1 cellular context compared by ENCODE assay signal in the genomic region with DNA sequence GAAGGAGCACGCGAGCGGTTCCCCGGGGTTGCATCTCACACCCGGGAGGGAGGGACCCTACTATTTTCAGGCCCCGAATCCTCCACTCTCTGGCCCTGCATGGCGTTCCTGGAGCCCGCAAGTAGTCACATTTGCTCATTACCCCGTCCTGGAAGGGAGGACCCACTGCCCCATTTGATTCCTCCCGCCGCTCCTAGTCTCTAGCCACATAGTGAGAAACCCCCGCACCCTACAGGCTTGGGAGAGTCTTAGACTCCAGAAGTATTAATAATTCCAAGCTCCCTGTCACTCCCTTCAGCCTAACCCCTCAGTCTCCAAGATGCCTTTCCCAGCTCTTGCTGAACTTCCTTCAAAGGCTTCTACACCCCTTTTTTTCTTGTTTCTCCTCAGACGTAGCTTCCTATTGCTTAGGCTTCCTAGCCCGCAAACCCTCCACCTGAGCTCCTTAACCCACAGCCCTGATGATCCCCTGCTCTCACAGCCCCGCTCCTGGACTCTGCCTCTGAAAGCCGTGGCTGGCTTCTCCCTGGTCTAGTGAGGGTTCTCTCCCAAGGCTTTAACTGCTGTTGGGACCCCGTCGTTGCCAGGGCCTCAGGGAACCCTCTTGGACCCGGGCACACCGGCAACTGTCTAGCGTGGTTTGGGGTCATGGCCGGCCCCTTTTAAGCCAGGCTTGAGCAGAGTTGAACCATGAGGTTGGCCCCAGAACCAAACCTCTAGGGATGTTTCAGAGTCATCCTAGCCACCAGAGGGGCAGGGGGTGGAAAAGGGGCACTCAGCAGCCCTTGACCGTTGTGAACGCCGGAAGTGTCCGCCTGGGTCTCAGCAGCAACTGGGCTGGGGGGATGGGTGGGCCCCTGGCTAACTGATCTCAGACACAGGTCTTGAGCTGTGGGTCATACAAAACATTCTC.
TF ChIP-seq lines count a peak whose summit lies in the region.

No MANE protein-coding gene starts in this region.

TF ChIP-seq in HepG2, 621 proteins besides CTCF, POLR2A, EP300 and RAD21 (continued from another document and continues in another):
- TF ChIP-seq ZNF607 (CRISPR knock-in tag; IDR thresholded peaks at IDR 0.05; ENCODE audit: borderline replicate concordance) (no peak), ZNF501 (CRISPR knock-in tag; IDR thresholded peaks at IDR 0.05) (no peak), TCF7L2 (IDR thresholded peaks at IDR 0.05; ENCODE audit: low read depth, low read length) (no peak), RFXANK (CRISPR knock-in tag; IDR thresholded peaks at IDR 0.05) (no peak), ZSCAN31 (CRISPR knock-in tag; IDR thresholded peaks at IDR 0.05; ENCODE audit: low read depth) (no peak), NR2F1 (CRISPR knock-in tag; IDR thresholded peaks at IDR 0.05) (no peak), ZBTB7B (CRISPR knock-in tag; IDR thresholded peaks at IDR 0.05) (peak; percentile 53; the same call in 1 of the 2 replicates), SP140L (CRISPR knock-in tag; IDR thresholded peaks at IDR 0.05; ENCODE audit: borderline replicate concordance) (no peak), ZNF773 (CRISPR knock-in tag; IDR thresholded peaks at IDR 0.05; ENCODE audit: borderline replicate concordance) (no peak), SOX5 (CRISPR knock-in tag; IDR thresholded peaks at IDR 0.05; ENCODE audit: borderline replicate concordance) (no peak), ZNF354B (CRISPR knock-in tag; IDR thresholded peaks at IDR 0.05) (no peak), SALL1 (CRISPR knock-in tag; IDR thresholded peaks at IDR 0.05) (peak; percentile 63), ZNF546 (CRISPR knock-in tag; conservative IDR thresholded peaks at IDR 0.05) (no peak), ZNF605 (CRISPR knock-in tag; IDR thresholded peaks at IDR 0.05) (no peak), ZNF747 (CRISPR knock-in tag; IDR thresholded peaks at IDR 0.05; ENCODE audit: borderline replicate concordance) (peak; percentile 41; the same call in 1 of the 2 replicates), ZNF251 (CRISPR knock-in tag; IDR thresholded peaks at IDR 0.05) (no peak), ISX (CRISPR knock-in tag; conservative IDR thresholded peaks at IDR 0.05) (no peak), ZNF720 (CRISPR knock-in tag; IDR thresholded peaks at IDR 0.05) (no peak), NR3C1 (CRISPR knock-in tag; IDR thresholded peaks at IDR 0.05) (no peak), TOPORS (CRISPR knock-in tag; IDR thresholded peaks at IDR 0.05) (no peak), ZNF224 (CRISPR knock-in tag; IDR thresholded peaks at IDR 0.05) (no peak), ZNF260 (CRISPR knock-in tag; IDR thresholded peaks at IDR 0.05; ENCODE audit: borderline replicate concordance, low read depth) (no peak), ATF7 (IDR thresholded peaks at IDR 0.05) (no peak), ATF7 (CRISPR knock-in tag; IDR thresholded peaks at IDR 0.05) (no peak), HNF4G (IDR thresholded peaks at IDR 0.05; ENCODE audit: borderline replicate concordance, low read depth, low read length) (no peak), HNF4G (CRISPR knock-in tag; IDR thresholded peaks at IDR 0.05; ENCODE audit: borderline replicate concordance, low read depth) (0 out of 2 replicates have a peak, but pooled peaks have one; percentile 2), ZNF350 (CRISPR knock-in tag; IDR thresholded peaks at IDR 0.05; ENCODE audit: borderline replicate concordance, low read depth) (no peak), ZFP82 (CRISPR knock-in tag; IDR thresholded peaks at IDR 0.05; ENCODE audit: borderline replicate concordance) (no peak), NRL (CRISPR knock-in tag; IDR thresholded peaks at IDR 0.05; ENCODE audit: borderline replicate concordance) (no peak; the same call in 1 of the 2 replicates)
- TF ChIP-seq, protein P1, sequence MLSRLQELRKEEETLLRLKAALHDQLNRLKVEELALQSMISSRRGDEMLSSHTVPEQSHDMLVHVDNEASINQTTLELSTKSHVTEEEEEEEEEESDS (CRISPR knock-in tag; IDR thresholded peaks at IDR 0.05; ENCODE audit: borderline replicate concordance) = no peak
- TF ChIP-seq, protein P2, sequence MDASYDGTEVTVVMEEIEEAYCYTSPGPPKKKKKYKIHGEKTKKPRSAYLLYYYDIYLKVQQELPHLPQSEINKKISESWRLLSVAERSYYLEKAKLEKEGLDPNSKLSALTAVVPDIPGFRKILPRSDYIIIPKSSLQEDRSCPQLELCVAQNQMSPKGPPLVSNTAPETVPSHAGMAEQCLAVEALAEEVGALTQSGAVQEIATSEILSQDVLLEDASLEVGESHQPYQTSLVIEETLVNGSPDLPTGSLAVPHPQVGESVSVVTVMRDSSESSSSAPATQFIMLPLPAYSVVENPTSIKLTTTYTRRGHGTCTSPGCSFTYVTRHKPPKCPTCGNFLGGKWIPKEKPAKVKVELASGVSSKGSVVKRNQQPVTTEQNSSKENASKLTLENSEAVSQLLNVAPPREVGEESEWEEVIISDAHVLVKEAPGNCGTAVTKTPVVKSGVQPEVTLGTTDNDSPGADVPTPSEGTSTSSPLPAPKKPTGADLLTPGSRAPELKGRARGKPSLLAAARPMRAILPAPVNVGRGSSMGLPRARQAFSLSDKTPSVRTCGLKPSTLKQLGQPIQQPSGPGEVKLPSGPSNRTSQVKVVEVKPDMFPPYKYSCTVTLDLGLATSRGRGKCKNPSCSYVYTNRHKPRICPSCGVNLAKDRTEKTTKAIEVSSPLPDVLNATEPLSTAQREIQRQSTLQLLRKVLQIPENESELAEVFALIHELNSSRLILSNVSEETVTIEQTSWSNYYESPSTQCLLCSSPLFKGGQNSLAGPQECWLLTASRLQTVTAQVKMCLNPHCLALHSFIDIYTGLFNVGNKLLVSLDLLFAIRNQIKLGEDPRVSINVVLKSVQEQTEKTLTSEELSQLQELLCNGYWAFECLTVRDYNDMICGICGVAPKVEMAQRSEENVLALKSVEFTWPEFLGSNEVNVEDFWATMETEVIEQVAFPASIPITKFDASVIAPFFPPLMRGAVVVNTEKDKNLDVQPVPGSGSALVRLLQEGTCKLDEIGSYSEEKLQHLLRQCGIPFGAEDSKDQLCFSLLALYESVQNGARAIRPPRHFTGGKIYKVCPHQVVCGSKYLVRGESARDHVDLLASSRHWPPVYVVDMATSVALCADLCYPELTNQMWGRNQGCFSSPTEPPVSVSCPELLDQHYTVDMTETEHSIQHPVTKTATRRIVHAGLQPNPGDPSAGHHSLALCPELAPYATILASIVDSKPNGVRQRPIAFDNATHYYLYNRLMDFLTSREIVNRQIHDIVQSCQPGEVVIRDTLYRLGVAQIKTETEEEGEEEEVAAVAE (CRISPR knock-in tag; IDR thresholded peaks at IDR 0.05; ENCODE audit: borderline replicate concordance) = no peak
- TF ChIP-seq, protein P3, sequence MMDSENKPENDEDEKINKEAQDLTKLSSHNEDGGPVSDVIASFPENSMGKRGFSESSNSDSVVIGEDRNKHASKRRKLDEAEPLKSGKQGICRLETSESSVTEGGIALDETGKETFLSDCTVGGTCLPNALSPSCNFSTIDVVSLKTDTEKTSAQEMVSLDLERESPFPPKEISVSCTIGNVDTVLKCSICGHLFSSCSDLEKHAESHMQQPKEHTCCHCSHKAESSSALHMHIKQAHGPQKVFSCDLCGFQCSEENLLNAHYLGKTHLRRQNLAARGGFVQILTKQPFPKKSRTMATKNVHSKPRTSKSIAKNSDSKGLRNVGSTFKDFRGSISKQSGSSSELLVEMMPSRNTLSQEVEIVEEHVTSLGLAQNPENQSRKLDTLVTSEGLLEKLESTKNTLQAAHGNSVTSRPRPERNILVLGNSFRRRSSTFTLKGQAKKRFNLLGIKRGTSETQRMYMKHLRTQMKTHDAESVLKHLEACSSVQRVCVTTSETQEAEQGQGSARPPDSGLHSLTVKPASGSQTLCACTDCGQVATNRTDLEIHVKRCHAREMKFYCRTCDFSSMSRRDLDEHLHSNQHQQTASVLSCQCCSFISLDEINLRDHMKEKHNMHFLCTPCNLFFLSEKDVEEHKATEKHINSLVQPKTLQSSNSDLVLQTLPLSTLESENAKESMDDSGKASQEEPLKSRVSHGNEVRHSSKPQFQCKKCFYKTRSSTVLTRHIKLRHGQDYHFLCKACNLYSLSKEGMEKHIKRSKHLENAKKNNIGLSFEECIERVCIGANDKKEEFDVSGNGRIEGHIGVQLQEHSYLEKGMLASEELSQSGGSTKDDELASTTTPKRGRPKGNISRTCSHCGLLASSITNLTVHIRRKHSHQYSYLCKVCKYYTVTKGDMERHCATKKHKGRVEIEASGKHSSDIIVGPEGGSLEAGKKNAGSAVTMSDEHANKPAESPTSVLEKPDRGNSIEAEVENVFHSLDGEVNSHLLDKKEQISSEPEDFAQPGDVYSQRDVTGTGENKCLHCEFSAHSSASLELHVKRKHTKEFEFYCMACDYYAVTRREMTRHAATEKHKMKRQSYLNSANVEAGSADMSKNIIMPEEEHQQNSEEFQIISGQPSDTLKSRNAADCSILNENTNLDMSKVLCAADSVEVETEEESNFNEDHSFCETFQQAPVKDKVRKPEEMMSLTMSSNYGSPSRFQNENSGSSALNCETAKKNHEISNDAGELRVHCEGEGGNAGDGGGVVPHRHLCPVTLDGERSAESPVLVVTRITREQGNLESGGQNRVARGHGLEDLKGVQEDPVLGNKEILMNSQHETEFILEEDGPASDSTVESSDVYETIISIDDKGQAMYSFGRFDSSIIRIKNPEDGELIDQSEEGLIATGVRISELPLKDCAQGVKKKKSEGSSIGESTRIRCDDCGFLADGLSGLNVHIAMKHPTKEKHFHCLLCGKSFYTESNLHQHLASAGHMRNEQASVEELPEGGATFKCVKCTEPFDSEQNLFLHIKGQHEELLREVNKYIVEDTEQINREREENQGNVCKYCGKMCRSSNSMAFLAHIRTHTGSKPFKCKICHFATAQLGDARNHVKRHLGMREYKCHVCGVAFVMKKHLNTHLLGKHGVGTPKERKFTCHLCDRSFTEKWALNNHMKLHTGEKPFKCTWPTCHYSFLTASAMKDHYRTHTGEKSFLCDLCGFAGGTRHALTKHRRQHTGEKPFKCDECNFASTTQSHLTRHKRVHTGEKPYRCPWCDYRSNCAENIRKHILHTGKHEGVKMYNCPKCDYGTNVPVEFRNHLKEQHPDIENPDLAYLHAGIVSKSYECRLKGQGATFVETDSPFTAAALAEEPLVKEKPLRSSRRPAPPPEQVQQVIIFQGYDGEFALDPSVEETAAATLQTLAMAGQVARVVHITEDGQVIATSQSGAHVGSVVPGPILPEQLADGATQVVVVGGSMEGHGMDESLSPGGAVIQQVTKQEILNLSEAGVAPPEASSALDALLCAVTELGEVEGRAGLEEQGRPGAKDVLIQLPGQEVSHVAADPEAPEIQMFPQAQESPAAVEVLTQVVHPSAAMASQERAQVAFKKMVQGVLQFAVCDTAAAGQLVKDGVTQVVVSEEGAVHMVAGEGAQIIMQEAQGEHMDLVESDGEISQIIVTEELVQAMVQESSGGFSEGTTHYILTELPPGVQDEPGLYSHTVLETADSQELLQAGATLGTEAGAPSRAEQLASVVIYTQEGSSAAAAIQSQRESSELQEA (CRISPR knock-in tag; IDR thresholded peaks at IDR 0.05; ENCODE audit: not compliant biosample characterization) = no peak
- TF ChIP-seq, protein P4, sequence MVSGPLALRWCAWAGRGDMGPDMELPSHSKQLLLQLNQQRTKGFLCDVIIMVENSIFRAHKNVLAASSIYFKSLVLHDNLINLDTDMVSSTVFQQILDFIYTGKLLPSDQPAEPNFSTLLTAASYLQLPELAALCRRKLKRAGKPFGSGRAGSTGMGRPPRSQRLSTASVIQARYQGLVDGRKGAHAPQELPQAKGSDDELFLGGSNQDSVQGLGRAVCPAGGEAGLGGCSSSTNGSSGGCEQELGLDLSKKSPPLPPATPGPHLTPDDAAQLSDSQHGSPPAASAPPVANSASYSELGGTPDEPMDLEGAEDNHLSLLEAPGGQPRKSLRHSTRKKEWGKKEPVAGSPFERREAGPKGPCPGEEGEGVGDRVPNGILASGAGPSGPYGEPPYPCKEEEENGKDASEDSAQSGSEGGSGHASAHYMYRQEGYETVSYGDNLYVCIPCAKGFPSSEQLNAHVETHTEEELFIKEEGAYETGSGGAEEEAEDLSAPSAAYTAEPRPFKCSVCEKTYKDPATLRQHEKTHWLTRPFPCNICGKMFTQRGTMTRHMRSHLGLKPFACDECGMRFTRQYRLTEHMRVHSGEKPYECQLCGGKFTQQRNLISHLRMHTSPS (CRISPR knock-in tag; IDR thresholded peaks at IDR 0.05; ENCODE audit: low read depth) = peak; percentile 28; the same call in 1 of the 2 replicates
- TF ChIP-seq, protein P5, sequence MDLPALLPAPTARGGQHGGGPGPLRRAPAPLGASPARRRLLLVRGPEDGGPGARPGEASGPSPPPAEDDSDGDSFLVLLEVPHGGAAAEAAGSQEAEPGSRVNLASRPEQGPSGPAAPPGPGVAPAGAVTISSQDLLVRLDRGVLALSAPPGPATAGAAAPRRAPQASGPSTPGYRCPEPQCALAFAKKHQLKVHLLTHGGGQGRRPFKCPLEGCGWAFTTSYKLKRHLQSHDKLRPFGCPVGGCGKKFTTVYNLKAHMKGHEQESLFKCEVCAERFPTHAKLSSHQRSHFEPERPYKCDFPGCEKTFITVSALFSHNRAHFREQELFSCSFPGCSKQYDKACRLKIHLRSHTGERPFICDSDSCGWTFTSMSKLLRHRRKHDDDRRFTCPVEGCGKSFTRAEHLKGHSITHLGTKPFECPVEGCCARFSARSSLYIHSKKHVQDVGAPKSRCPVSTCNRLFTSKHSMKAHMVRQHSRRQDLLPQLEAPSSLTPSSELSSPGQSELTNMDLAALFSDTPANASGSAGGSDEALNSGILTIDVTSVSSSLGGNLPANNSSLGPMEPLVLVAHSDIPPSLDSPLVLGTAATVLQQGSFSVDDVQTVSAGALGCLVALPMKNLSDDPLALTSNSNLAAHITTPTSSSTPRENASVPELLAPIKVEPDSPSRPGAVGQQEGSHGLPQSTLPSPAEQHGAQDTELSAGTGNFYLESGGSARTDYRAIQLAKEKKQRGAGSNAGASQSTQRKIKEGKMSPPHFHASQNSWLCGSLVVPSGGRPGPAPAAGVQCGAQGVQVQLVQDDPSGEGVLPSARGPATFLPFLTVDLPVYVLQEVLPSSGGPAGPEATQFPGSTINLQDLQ (CRISPR knock-in tag; IDR thresholded peaks at IDR 0.05) = 0 out of 2 replicates have a peak, but pooled peaks have one; percentile 55
- TF ChIP-seq, protein P6, sequence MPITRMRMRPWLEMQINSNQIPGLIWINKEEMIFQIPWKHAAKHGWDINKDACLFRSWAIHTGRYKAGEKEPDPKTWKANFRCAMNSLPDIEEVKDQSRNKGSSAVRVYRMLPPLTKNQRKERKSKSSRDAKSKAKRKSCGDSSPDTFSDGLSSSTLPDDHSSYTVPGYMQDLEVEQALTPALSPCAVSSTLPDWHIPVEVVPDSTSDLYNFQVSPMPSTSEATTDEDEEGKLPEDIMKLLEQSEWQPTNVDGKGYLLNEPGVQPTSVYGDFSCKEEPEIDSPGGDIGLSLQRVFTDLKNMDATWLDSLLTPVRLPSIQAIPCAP (CRISPR knock-in tag; IDR thresholded peaks at IDR 0.05; ENCODE audit: low read depth) = no peak
- TF ChIP-seq, protein P7, sequence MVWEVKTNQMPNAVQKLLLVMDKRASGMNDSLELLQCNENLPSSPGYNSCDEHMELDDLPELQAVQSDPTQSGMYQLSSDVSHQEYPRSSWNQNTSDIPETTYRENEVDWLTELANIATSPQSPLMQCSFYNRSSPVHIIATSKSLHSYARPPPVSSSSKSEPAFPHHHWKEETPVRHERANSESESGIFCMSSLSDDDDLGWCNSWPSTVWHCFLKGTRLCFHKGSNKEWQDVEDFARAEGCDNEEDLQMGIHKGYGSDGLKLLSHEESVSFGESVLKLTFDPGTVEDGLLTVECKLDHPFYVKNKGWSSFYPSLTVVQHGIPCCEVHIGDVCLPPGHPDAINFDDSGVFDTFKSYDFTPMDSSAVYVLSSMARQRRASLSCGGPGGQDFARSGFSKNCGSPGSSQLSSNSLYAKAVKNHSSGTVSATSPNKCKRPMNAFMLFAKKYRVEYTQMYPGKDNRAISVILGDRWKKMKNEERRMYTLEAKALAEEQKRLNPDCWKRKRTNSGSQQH (CRISPR knock-in tag; IDR thresholded peaks at IDR 0.05; ENCODE audit: low read depth) = no peak
